1 cellular context compared by ENCODE assay signal in the genomic region with DNA sequence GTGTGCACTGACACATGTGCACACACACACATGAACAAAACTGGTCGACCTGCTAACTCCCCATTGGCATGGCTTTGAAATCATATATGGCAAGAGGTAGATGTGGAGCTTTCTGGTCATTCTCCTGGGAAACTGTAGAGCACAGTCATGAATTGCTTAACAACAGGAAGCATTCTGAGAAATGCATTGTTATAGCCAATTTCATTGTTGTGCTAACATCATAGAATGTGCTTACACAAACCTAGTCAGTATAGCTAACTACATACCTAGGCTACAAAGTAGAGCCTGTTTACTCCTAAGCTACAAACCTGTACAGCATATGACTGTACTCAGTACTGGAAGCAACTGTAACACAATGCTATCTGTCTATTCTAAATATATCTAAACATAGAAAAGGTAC.
TF ChIP-seq lines count a peak whose summit lies in the region.

No MANE protein-coding gene starts in this region.

TF ChIP-seq in GM23338, 12 proteins besides CTCF, POLR2A, EP300 and RAD21 (continued from another document):
- TF ChIP-seq, protein P1, sequence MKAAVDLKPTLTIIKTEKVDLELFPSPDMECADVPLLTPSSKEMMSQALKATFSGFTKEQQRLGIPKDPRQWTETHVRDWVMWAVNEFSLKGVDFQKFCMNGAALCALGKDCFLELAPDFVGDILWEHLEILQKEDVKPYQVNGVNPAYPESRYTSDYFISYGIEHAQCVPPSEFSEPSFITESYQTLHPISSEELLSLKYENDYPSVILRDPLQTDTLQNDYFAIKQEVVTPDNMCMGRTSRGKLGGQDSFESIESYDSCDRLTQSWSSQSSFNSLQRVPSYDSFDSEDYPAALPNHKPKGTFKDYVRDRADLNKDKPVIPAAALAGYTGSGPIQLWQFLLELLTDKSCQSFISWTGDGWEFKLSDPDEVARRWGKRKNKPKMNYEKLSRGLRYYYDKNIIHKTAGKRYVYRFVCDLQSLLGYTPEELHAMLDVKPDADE (IDR thresholded peaks at IDR 0.05) = no peak
- TF ChIP-seq NANOG (IDR thresholded peaks at IDR 0.05; ENCODE audit: borderline replicate concordance) (0 out of 2 replicates have a peak, but pooled peaks have one; percentile 19), EZH2 (IDR thresholded peaks at IDR 0.05; ENCODE audit: low read depth, unreplicated experiment) (no peak), STAT1 (IDR thresholded peaks at IDR 0.05; ENCODE audit: unreplicated experiment) (no peak), ZNF114 (CRISPR knock-in tag; IDR thresholded peaks at IDR 0.05) (no peak), JUNB (IDR thresholded peaks at IDR 0.05; ENCODE audit: unreplicated experiment) (no peak), EZH2phosphoT487 (IDR thresholded peaks at IDR 0.05; ENCODE audit: unreplicated experiment) (no peak), CREB1 (CRISPR knock-in tag; IDR thresholded peaks at IDR 0.05; ENCODE audit: low read depth) (no peak), POLR2AphosphoS5 (IDR thresholded peaks at IDR 0.05; ENCODE audit: low read depth) (no peak)
- TF ChIP-seq, protein P2, sequence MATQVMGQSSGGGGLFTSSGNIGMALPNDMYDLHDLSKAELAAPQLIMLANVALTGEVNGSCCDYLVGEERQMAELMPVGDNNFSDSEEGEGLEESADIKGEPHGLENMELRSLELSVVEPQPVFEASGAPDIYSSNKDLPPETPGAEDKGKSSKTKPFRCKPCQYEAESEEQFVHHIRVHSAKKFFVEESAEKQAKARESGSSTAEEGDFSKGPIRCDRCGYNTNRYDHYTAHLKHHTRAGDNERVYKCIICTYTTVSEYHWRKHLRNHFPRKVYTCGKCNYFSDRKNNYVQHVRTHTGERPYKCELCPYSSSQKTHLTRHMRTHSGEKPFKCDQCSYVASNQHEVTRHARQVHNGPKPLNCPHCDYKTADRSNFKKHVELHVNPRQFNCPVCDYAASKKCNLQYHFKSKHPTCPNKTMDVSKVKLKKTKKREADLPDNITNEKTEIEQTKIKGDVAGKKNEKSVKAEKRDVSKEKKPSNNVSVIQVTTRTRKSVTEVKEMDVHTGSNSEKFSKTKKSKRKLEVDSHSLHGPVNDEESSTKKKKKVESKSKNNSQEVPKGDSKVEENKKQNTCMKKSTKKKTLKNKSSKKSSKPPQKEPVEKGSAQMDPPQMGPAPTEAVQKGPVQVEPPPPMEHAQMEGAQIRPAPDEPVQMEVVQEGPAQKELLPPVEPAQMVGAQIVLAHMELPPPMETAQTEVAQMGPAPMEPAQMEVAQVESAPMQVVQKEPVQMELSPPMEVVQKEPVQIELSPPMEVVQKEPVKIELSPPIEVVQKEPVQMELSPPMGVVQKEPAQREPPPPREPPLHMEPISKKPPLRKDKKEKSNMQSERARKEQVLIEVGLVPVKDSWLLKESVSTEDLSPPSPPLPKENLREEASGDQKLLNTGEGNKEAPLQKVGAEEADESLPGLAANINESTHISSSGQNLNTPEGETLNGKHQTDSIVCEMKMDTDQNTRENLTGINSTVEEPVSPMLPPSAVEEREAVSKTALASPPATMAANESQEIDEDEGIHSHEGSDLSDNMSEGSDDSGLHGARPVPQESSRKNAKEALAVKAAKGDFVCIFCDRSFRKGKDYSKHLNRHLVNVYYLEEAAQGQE (IDR thresholded peaks at IDR 0.05; ENCODE audit: unreplicated experiment) = no peak
- TF ChIP-seq, protein P3, sequence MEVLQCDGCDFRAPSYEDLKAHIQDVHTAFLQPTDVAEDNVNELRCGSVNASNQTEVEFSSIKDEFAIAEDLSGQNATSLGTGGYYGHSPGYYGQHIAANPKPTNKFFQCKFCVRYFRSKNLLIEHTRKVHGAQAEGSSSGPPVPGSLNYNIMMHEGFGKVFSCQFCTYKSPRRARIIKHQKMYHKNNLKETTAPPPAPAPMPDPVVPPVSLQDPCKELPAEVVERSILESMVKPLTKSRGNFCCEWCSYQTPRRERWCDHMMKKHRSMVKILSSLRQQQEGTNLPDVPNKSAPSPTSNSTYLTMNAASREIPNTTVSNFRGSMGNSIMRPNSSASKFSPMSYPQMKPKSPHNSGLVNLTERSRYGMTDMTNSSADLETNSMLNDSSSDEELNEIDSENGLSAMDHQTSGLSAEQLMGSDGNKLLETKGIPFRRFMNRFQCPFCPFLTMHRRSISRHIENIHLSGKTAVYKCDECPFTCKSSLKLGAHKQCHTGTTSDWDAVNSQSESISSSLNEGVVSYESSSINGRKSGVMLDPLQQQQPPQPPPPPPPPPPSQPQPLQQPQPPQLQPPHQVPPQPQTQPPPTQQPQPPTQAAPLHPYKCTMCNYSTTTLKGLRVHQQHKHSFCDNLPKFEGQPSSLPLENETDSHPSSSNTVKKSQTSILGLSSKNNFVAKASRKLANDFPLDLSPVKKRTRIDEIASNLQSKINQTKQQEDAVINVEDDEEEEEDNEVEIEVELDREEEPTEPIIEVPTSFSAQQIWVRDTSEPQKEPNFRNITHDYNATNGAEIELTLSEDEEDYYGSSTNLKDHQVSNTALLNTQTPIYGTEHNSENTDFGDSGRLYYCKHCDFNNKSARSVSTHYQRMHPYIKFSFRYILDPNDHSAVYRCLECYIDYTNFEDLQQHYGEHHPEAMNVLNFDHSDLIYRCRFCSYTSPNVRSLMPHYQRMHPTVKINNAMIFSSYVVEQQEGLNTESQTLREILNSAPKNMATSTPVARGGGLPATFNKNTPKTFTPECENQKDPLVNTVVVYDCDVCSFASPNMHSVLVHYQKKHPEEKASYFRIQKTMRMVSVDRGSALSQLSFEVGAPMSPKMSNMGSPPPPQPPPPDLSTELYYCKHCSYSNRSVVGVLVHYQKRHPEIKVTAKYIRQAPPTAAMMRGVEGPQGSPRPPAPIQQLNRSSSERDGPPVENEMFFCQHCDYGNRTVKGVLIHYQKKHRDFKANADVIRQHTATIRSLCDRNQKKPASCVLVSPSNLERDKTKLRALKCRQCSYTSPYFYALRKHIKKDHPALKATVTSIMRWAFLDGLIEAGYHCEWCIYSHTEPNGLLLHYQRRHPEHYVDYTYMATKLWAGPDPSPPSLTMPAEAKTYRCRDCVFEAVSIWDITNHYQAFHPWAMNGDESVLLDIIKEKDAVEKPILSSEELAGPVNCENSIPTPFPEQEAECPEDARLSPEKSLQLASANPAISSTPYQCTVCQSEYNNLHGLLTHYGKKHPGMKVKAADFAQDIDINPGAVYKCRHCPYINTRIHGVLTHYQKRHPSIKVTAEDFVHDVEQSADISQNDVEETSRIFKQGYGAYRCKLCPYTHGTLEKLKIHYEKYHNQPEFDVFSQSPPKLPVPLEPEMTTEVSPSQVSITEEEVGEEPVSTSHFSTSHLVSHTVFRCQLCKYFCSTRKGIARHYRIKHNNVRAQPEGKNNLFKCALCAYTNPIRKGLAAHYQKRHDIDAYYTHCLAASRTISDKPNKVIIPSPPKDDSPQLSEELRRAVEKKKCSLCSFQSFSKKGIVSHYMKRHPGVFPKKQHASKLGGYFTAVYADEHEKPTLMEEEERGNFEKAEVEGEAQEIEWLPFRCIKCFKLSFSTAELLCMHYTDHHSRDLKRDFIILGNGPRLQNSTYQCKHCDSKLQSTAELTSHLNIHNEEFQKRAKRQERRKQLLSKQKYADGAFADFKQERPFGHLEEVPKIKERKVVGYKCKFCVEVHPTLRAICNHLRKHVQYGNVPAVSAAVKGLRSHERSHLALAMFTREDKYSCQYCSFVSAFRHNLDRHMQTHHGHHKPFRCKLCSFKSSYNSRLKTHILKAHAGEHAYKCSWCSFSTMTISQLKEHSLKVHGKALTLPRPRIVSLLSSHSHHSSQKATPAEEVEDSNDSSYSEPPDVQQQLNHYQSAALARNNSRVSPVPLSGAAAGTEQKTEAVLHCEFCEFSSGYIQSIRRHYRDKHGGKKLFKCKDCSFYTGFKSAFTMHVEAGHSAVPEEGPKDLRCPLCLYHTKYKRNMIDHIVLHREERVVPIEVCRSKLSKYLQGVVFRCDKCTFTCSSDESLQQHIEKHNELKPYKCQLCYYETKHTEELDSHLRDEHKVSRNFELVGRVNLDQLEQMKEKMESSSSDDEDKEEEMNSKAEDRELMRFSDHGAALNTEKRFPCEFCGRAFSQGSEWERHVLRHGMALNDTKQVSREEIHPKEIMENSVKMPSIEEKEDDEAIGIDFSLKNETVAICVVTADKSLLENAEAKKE (CRISPR knock-in tag; IDR thresholded peaks at IDR 0.05) = 0 out of 2 replicates have a peak, but pooled peaks have one; percentile 23
